Comparison of ENCODE assay signal across 1 cellular context in genomic region chr3:123583563-123583962, GRCh38.
TF ChIP-seq lines count a peak whose summit lies in the region.

No MANE protein-coding gene starts in this region.

TF ChIP-seq in H1, 55 proteins besides CTCF, POLR2A, EP300 and RAD21 (continued from another document):
- TF ChIP-seq SIX5 (IDR thresholded peaks at IDR 0.05; ENCODE audit: low read depth, low read length) (no peak), BRCA1 (IDR thresholded peaks at IDR 0.05; ENCODE audit: low read depth, low read length) (no peak), KDM5A (IDR thresholded peaks at IDR 0.05; ENCODE audit: low read length) (no peak), NANOG (IDR thresholded peaks at IDR 0.05; ENCODE audit: insufficient read depth, low read depth, low read length, poor library complexity, severe bottlenecking) (no peak), SRF (IDR thresholded peaks at IDR 0.05; ENCODE audit: low read depth, low read length) (no peak), CHD1 (IDR thresholded peaks at IDR 0.05; ENCODE audit: low read depth, low read length) (no peak), CHD7 (IDR thresholded peaks at IDR 0.05; ENCODE audit: insufficient replicate concordance, low read length) (no peak)
